In the genomic region with DNA sequence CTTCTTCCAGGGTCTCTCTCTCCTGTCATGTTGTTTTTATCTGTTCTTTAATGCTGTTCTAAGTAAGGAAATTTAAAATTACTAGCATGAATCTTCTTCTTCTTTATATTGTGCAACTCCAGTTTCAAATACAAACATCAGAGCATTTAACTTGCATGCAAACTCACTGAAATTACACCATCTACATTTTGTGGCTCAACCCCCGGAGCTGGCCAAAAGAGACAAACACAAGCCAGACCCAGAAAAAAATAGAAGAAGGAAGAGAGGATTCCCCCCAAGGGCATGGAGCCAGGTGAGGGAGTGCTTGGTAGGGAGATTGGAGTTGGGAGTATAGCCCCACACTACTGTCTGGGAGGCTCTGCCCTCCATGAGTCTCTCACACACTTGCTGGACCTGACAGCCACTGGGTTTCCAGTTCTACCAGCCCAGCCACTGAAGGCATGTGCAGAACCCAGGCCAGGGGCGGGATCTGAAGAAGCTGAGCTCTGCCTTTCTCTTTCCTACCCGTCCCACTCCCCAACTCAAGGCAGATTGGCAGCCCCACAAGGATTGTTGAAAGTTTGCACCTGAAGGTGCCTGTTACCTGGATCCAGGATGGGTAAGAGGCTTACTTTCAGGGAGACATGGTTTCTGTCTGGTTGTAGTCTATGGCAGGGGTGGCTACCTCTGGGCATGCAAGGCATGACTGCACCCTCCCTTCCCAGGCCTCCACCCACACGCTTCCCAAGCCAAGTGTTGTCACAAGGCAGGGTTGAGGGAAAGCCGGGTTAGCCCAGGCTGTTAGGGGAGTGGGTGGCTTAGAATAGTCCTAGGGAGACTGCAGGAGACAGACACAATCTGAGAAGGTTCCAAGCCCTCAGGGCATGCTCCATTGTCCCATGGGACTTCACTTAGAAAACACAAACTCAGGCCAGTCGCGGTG, we compare ENCODE assay signal across 19 cellular contexts.
DNase-seq lines count a peak whose midpoint lies in the region; ATAC-seq and TF ChIP-seq lines count a peak whose summit lies in the region.
"Had no signal": no experiment of that assay in that cellular context is flagged by ENCODE, and none has a peak within 500 bp of the region (broad histone marks: within the 10 kb centered on the region; RNA-seq: fewer than 3 reads in every experiment).

No MANE protein-coding gene starts in this region.

- TF ChIP-seq CTCF in BJ (IDR thresholded peaks at IDR 0.05; ENCODE audit: insufficient read depth, low read depth, low read length) (no peak), osteocyte (IDR thresholded peaks at IDR 0.05) (no peak)

- H3K4me1 ChIP-seq in esophagus (ENCODE audit: control insufficient read depth in 2 of 2, insufficient read depth in 2 of 2, low read length in 1 of 2): peaks cover 0 to 5% of the 10 kb centered on the region in 2 donors
- no peaks in the 10 kb centered on the region for H3K4me1 ChIP-seq in mesendoderm (ENCODE audit: control insufficient read depth, low read depth, low read length)
- H3K4me1 ChIP-seq: adrenal gland, prostate gland, transverse colon had no signal

- H3K4ac ChIP-seq in mesendoderm (ENCODE audit: low read depth, low read length): no peak overlapping the region

- H4K8ac ChIP-seq in mesendoderm (ENCODE audit: low read depth, low read length): no peak overlapping the region

- CTCF ChIA-PET in BJ (lab: Yijun Ruan, JAX): interaction anchor here (0.9 kb wide), 1 partner anchor 10 kb away, joined by 3 read pairs; no protein-coding TSS in a partner anchor

- DNase-seq in BJ (ENCODE audit: low read depth) (peak; percentile 23), MV-4-11 (lab: John Stamatoyannopoulos, UW) (peak; percentile 64), osteocyte (ENCODE audit: extremely low spot score, unreplicated experiment) (no peak), NCI-H774 (lab: John Stamatoyannopoulos, UW) (no peak), mesendoderm (no peak)
- DNase-seq: activated CD4-positive, alpha-beta T cell treated with anti-CD3 and anti-CD28 coated beads, Interleukin-2, amount 10 ng/mL, durations not matched to agents 24 days and 14 days; activated T-cell treated with anti-CD3 and anti-CD28 coated beads, Interleukin-2, amount 50 U/mL, for 24 hours; adrenal gland; C1 segment of cervical spinal cord; foreskin melanocyte; NCI-H1417; NCI-H446 treated with DMSO at 0.1 percent for 48 hours; RPMI8226; T-helper 17 cell; transverse colon had no signal

- H3K79me2 ChIP-seq in mesendoderm (ENCODE audit: control insufficient read depth, insufficient read depth, low read length): no peaks in the 10 kb centered on the region

- H3K4me1 Mint-ChIP-seq in osteocyte (ENCODE audit: unreplicated experiment): peaks cover 24% of the 10 kb centered on the region
- H3K4me1 Mint-ChIP-seq: activated CD4-positive, alpha-beta T cell treated with anti-CD3 and anti-CD28 coated beads, Interleukin-2, amount 10 ng/mL, durations not matched to agents 24 days and 14 days; T-helper 17 cell had no signal

- H3K9me3 ChIP-seq in esophagus (ENCODE audit: control insufficient read depth in 2 of 2, insufficient read depth in 1 of 2, low read depth in 1 of 2, low read length in 1 of 2): no peaks in the 10 kb centered on the region
- H3K9me3 ChIP-seq: adrenal gland, prostate gland, transverse colon had no signal

- no peak overlapping the region for H2BK120ac ChIP-seq in mesendoderm (ENCODE audit: low read depth, low read length)

- H3K56ac ChIP-seq in mesendoderm (ENCODE audit: low read length): no peak overlapping the region

- H3K4me3 ChIP-seq in BJ (ENCODE audit: low read depth, low read length) (no peak overlapping the region), esophagus (ENCODE audit: low read depth in 1 of 2, low read length in 2 of 2) (no peak overlapping the region), mesendoderm (ENCODE audit: low read length) (no peak overlapping the region)
- H3K4me3 ChIP-seq: adrenal gland, prostate gland, transverse colon had no signal

- peak overlapping the region; percentile 40 to 65 for H3K27ac ChIP-seq in esophagus (ENCODE audit: low read depth in 2 of 2, low read length in 1 of 2)
- H3K27ac ChIP-seq in mesendoderm (ENCODE audit: low read depth, low read length): no peak overlapping the region
- H3K27ac ChIP-seq: adrenal gland, prostate gland, transverse colon had no signal

- 57 to 72% methylated on average over 7 of the region's 7 CpGs for WGBS in esophagus, 2 donors
- WGBS in mesendoderm (ENCODE audit: extremely low coverage, insufficient coverage, low lambda C conversion rate): no CpG with 5 or more reads among the region's 7 CpGs

- no peak overlapping the region for H3K9ac ChIP-seq in mesendoderm (ENCODE audit: low read length)

- no peaks in the 10 kb centered on the region for H3K79me1 ChIP-seq in mesendoderm (ENCODE audit: low read length)

- H3K27me3 ChIP-seq in BJ (ENCODE audit: control insufficient read depth, insufficient read depth, low read length) (no peaks in the 10 kb centered on the region), esophagus (ENCODE audit: control insufficient read depth in 1 of 2, insufficient read depth in 2 of 2, low read length in 2 of 2) (no peaks in the 10 kb centered on the region), mesendoderm (ENCODE audit: insufficient read depth, low read length, poor library complexity) (no peaks in the 10 kb centered on the region)
- H3K27me3 ChIP-seq: adrenal gland, transverse colon had no signal

- H4K5ac ChIP-seq in mesendoderm (ENCODE audit: low read length): no peak overlapping the region

- H3K18ac ChIP-seq in mesendoderm (ENCODE audit: low read length): no peak overlapping the region

- H2BK15ac ChIP-seq in mesendoderm (replicated peaks; ENCODE audit: low read depth): no peak overlapping the region

- no peak for ATAC-seq in HG03095 (IDR thresholded peaks at IDR 0.05; ENCODE audit: unreplicated experiment)
- no peak for ATAC-seq in GM19395 (IDR thresholded peaks at IDR 0.05; ENCODE audit: unreplicated experiment)
- ATAC-seq: T-helper 17 cell had no signal

- no peak overlapping the region for H3K23ac ChIP-seq in mesendoderm (ENCODE audit: low read length)

- H3K36me3 ChIP-seq in BJ (ENCODE audit: control insufficient read depth, insufficient read depth, low read length) (no peaks in the 10 kb centered on the region), esophagus (ENCODE audit: control insufficient read depth in 2 of 2, insufficient read depth in 2 of 2, low read length in 1 of 2) (no peaks in the 10 kb centered on the region), mesendoderm (ENCODE audit: control insufficient read depth, insufficient read depth, low read length) (no peaks in the 10 kb centered on the region)
- H3K36me3 ChIP-seq: adrenal gland, prostate gland, transverse colon had no signal

- no peak overlapping the region for H3K4me2 ChIP-seq in mesendoderm (ENCODE audit: low read length)

- H3K4me3 Mint-ChIP-seq in osteocyte (ENCODE audit: unreplicated experiment): no peak overlapping the region
- H3K4me3 Mint-ChIP-seq: activated CD4-positive, alpha-beta T cell treated with anti-CD3 and anti-CD28 coated beads, Interleukin-2, amount 10 ng/mL, durations not matched to agents 24 days and 14 days; activated T-cell treated with anti-CD3 and anti-CD28 coated beads, Interleukin-2, amount 50 U/mL, for 24 hours; T-helper 17 cell had no signal

- no peaks in the 10 kb centered on the region for H3K36me3 Mint-ChIP-seq in osteocyte (ENCODE audit: unreplicated experiment)

- POLR2A ChIA-PET in BJ (lab: Charles Lee): no interaction called here

- H2BK5ac ChIP-seq in mesendoderm (ENCODE audit: low read length): no peak overlapping the region

- no peaks in the 10 kb centered on the region for H3K27me3 Mint-ChIP-seq in osteocyte (ENCODE audit: unreplicated experiment)
- H3K27me3 Mint-ChIP-seq: activated CD4-positive, alpha-beta T cell treated with anti-CD3 and anti-CD28 coated beads, Interleukin-2, amount 10 ng/mL, durations not matched to agents 24 days and 14 days; activated T-cell treated with anti-CD3 and anti-CD28 coated beads, Interleukin-2, amount 50 U/mL, for 24 hours; T-helper 17 cell had no signal

- H2AK5ac ChIP-seq in mesendoderm (ENCODE audit: low read length): no peak overlapping the region

- peak overlapping the region; percentile 75 for H3K27ac Mint-ChIP-seq in osteocyte (ENCODE audit: unreplicated experiment)
- H3K27ac Mint-ChIP-seq: activated CD4-positive, alpha-beta T cell treated with anti-CD3 and anti-CD28 coated beads, Interleukin-2, amount 10 ng/mL, durations not matched to agents 24 days and 14 days; activated T-cell treated with anti-CD3 and anti-CD28 coated beads, Interleukin-2, amount 50 U/mL, for 24 hours; T-helper 17 cell had no signal

- H3K9me3 Mint-ChIP-seq in osteocyte (ENCODE audit: unreplicated experiment): no peaks in the 10 kb centered on the region
- H3K9me3 Mint-ChIP-seq: activated CD4-positive, alpha-beta T cell treated with anti-CD3 and anti-CD28 coated beads, Interleukin-2, amount 10 ng/mL, durations not matched to agents 24 days and 14 days had no signal

Comparison
In these comparisons a context has a peak if more than half of its experiments do, and no peak if none do; other contexts are left out.
1. DNase-seq: peak in BJ (single experiment) and MV-4-11 (single experiment); none in osteocyte (single experiment), NCI-H774 (single experiment) and mesendoderm (single experiment).